In genomic region chr7:73610105-73610504, GRCh38 we compare ENCODE assay signal across 22 cellular contexts. TPM values are rescaled to one million over a fixed set of nuclear protein-coding genes. Genes with fewer than 3 reads are reported as not detected.
DNase-seq lines count a peak whose midpoint lies in the region; ATAC-seq and TF ChIP-seq lines count a peak whose summit lies in the region.
"Had no signal": no experiment of that assay in that cellular context is flagged by ENCODE, and none has a peak within 500 bp of the region (broad histone marks: within the 10 kb centered on the region; RNA-seq: fewer than 3 reads in every experiment).

No MANE protein-coding gene starts in this region.

- ATAC-seq in HG03520 (IDR thresholded peaks at IDR 0.05; ENCODE audit: unreplicated experiment) (no peak), left ventricle myocardium superior (no peak)
- ATAC-seq: GM12878, GM23338 had no signal

- H3K18ac ChIP-seq in neuronal stem cell (ENCODE audit: low read length) = no peak overlapping the region

- CTCF ChIA-PET in activated CD4-positive, alpha-beta T cell treated with anti-CD3 and anti-CD28 coated beads, Interleukin-2, amount 10 ng/mL, durations not matched to agents 7 days and 5 days (lab: Charles Lee) = interaction anchor here (1.0 to 1.9 kb wide), 3 partner anchors 11 to 125 kb away, joined by 3 to 7 read pairs (median 4); no protein-coding TSS in a partner anchor

- no peak overlapping the region for H3K4me2 ChIP-seq in neuronal stem cell (ENCODE audit: insufficient read depth, low read length, poor library complexity, severe bottlenecking)
- H3K4me2 ChIP-seq: BLaER1 treated with 17β-estradiol and CSF1 and Interleukin-3, amounts not matched to agents 10 nM and 100 nM; GM23338 had no signal

- no peaks in the 10 kb centered on the region for H3K9me3 ChIP-seq in neuronal stem cell (replicated peaks in 1 of 2; ENCODE audit: control insufficient read depth in 2 of 2, insufficient read depth in 1 of 2, low read depth in 1 of 2, low read length in 2 of 2)
- H3K9me3 ChIP-seq: BLaER1 treated with 17β-estradiol and CSF1 and Interleukin-3, amounts not matched to agents 10 nM and 100 nM had no signal

- no peak overlapping the region for H2AFZ ChIP-seq in neuronal stem cell (ENCODE audit: low read length)
- H2AFZ ChIP-seq: GM23338 had no signal

- no peak overlapping the region for H3K14ac ChIP-seq in neuronal stem cell (ENCODE audit: low read length)

- H3K27ac ChIP-seq in neuronal stem cell (replicated peaks; ENCODE audit: low read length) = no peak overlapping the region
- H3K27ac ChIP-seq: 22Rv1; BLaER1 treated with 17β-estradiol and CSF1 and Interleukin-3, amounts not matched to agents 10 nM and 100 nM had no signal

- H3K4me3 Mint-ChIP-seq in activated CD4-positive, alpha-beta T cell treated with anti-CD3 and anti-CD28 coated beads, Interleukin-2, amount 10 ng/mL, durations not matched to agents 7 days and 5 days = no peak overlapping the region
- no peak overlapping the region for H3K4me3 Mint-ChIP-seq in endothelial cell (ENCODE audit: unreplicated experiment)
- H3K4me3 Mint-ChIP-seq: CD8-positive, alpha-beta memory T cell; GM23338; HFFc6; IgD-negative memory B cell had no signal

- WGBS in neuronal stem cell (ENCODE audit: extremely low coverage in 2 of 2, insufficient read length in 2 of 2, insufficient replicate concordance in 1 of 2), 2 donors = no CpG with 5 or more reads among the region's 4 CpGs

- H3K79me1 ChIP-seq in neuronal stem cell (ENCODE audit: low read depth, low read length) = peaks cover 4% of the 10 kb centered on the region

- no peak overlapping the region for H3K9ac ChIP-seq in neuronal stem cell (ENCODE audit: low read depth, low read length, poor library complexity)
- H3K9ac ChIP-seq: BLaER1 treated with 17β-estradiol and CSF1 and Interleukin-3, amounts not matched to agents 10 nM and 100 nM had no signal

- peak overlapping the region; percentile 57 for H3K27ac Mint-ChIP-seq in activated CD4-positive, alpha-beta T cell treated with anti-CD3 and anti-CD28 coated beads, Interleukin-2, amount 10 ng/mL, durations not matched to agents 7 days and 5 days
- H3K27ac Mint-ChIP-seq in endothelial cell (ENCODE audit: unreplicated experiment) = peak overlapping the region; percentile 44
- H3K27ac Mint-ChIP-seq: GM23338, HFFc6 had no signal

- peaks cover 28% of the 10 kb centered on the region for H3K27me3 Mint-ChIP-seq in activated CD4-positive, alpha-beta T cell treated with anti-CD3 and anti-CD28 coated beads, Interleukin-2, amount 10 ng/mL, durations not matched to agents 7 days and 5 days
- H3K27me3 Mint-ChIP-seq in endothelial cell (ENCODE audit: unreplicated experiment) = peaks cover 9% of the 10 kb centered on the region

- DNase-seq in activated CD4-positive, alpha-beta T cell treated with anti-CD3 and anti-CD28 coated beads, Interleukin-2, amount 10 ng/mL, durations not matched to agents 7 days and 5 days = no peak
- DNase-seq in activated CD4-positive, alpha-beta T cell treated with anti-CD3 and anti-CD28 coated beads for 48 hours = no peak
- DNase-seq in endothelial cell (ENCODE audit: low spot score) (no peak), neuronal stem cell (ENCODE audit: low spot score) (no peak), left ventricle myocardium superior (no peak)
- DNase-seq: CD8-positive, alpha-beta memory T cell; COR-L47; DMS 273 treated with DMSO at 0.1 percent for 48 hours; DMS53; DND-41; EL; HCEC 1CT; HFFc6; KG1 had no signal

- H3K36me3 Mint-ChIP-seq in activated CD4-positive, alpha-beta T cell treated with anti-CD3 and anti-CD28 coated beads, Interleukin-2, amount 10 ng/mL, durations not matched to agents 7 days and 5 days (ENCODE audit: low read depth) = no peaks in the 10 kb centered on the region
- H3K36me3 Mint-ChIP-seq in endothelial cell (ENCODE audit: low read depth, unreplicated experiment) = peaks cover 8% of the 10 kb centered on the region
- H3K36me3 Mint-ChIP-seq: CD8-positive, alpha-beta memory T cell; IgD-negative memory B cell had no signal

- POLR2A ChIA-PET in activated CD4-positive, alpha-beta T cell treated with anti-CD3 and anti-CD28 coated beads, Interleukin-2, amount 10 ng/mL, durations not matched to agents 7 days and 5 days (lab: Charles Lee) = no interaction called here

- H3K4me1 ChIP-seq in neuronal stem cell (ENCODE audit: control insufficient read depth in 2 of 2, insufficient read depth in 1 of 2, low read depth in 1 of 2, low read length in 2 of 2) = peaks cover 0 to 2% of the 10 kb centered on the region in 2 donors

- H3K27me3 ChIP-seq in neuronal stem cell (ENCODE audit: control insufficient read depth in 3 of 3, insufficient read depth in 3 of 3, low read depth in 1 of 3, low read length in 3 of 3) = peaks cover 0 to 27% (median 0%) of the 10 kb centered on the region in 3 experiments

- peak overlapping the region; percentile 4 for H2BK12ac ChIP-seq in neuronal stem cell (ENCODE audit: low read length)

- H4K91ac ChIP-seq in neuronal stem cell (ENCODE audit: low read depth, low read length, poor library complexity) = no peak overlapping the region

- H2BK120ac ChIP-seq in neuronal stem cell (ENCODE audit: low read depth, low read length) = no peak overlapping the region

- H4K8ac ChIP-seq in neuronal stem cell (ENCODE audit: low read depth, low read length) = no peak overlapping the region

- no peak overlapping the region for H3K4ac ChIP-seq in neuronal stem cell (ENCODE audit: low read length)

- no peak for TF ChIP-seq CTCF in endothelial cell (IDR thresholded peaks at IDR 0.05; ENCODE audit: unreplicated experiment)

- H3K4me3 ChIP-seq in neuronal stem cell (ENCODE audit: low read length in 2 of 2) = no peak overlapping the region
- H3K4me3 ChIP-seq: BLaER1 treated with 17β-estradiol and CSF1 and Interleukin-3, amounts not matched to agents 10 nM and 100 nM; GM12878; GM23338 had no signal

- H2BK5ac ChIP-seq in neuronal stem cell (ENCODE audit: low read length) = no peak overlapping the region

- intact Hi-C loops in left ventricle myocardium superior (cut with micrococcal nuclease) = loop anchor here (5.0 kb wide), 1 partner anchor 112 kb away; no protein-coding TSS in a partner anchor

- H2BK15ac ChIP-seq in neuronal stem cell (ENCODE audit: low read length) = peak overlapping the region; percentile 37

- H3K4me1 Mint-ChIP-seq in activated CD4-positive, alpha-beta T cell treated with anti-CD3 and anti-CD28 coated beads, Interleukin-2, amount 10 ng/mL, durations not matched to agents 7 days and 5 days = peaks cover 2% of the 10 kb centered on the region
- H3K4me1 Mint-ChIP-seq in endothelial cell (ENCODE audit: unreplicated experiment) = peaks cover 24% of the 10 kb centered on the region
- H3K4me1 Mint-ChIP-seq: CD8-positive, alpha-beta memory T cell had no signal

- no peak overlapping the region for H3K23ac ChIP-seq in neuronal stem cell (ENCODE audit: low read depth, low read length, poor library complexity)

- no peaks in the 10 kb centered on the region for H3K36me3 ChIP-seq in neuronal stem cell (replicated peaks in 1 of 2; ENCODE audit: control insufficient read depth in 2 of 2, insufficient read depth in 2 of 2, low read length in 2 of 2)
- H3K36me3 ChIP-seq: BLaER1 treated with 17β-estradiol and CSF1 and Interleukin-3, amounts not matched to agents 10 nM and 100 nM had no signal

- no peaks in the 10 kb centered on the region for H3K9me3 Mint-ChIP-seq in activated CD4-positive, alpha-beta T cell treated with anti-CD3 and anti-CD28 coated beads, Interleukin-2, amount 10 ng/mL, durations not matched to agents 7 days and 5 days
- no peaks in the 10 kb centered on the region for H3K9me3 Mint-ChIP-seq in endothelial cell (ENCODE audit: unreplicated experiment)
- H3K9me3 Mint-ChIP-seq: CD8-positive, alpha-beta memory T cell; GM23338; HFFc6; IgD-negative memory B cell had no signal

- H2AK5ac ChIP-seq in neuronal stem cell (ENCODE audit: low read depth, low read length) = peak overlapping the region; percentile 21

RNA-seq across cellular contexts. Expression of gene MLXIPL, which starts 14.2 kb away (rescaled TPM):
- total RNA-seq in activated CD4-positive, alpha-beta T cell treated with anti-CD3 and anti-CD28 coated beads, Interleukin-2, amount 10 ng/mL, durations not matched to agents 7 days and 5 days = not detected
- total RNA-seq in endothelial cell (ENCODE audit: unreplicated experiment) = 8.7 TPM
- 2.3 TPM for polyA plus RNA-seq in neuronal stem cell (2013, experiment 1 of 2)
- polyA plus RNA-seq in neuronal stem cell (2013, experiment 2 of 2) = 3.2 TPM
- 9.6 TPM for total RNA-seq in left ventricle myocardium superior
- total RNA-seq: CD8-positive, alpha-beta memory T cell; G401; HFFc6 had no signal
- polyA plus RNA-seq: AG04450; CD8-positive, alpha-beta memory T cell; GM12878; IgD-negative memory B cell had no signal

RNA-seq across cellular contexts. Expression of gene TBL2, which starts 31.7 kb away (rescaled TPM):
- total RNA-seq in activated CD4-positive, alpha-beta T cell treated with anti-CD3 and anti-CD28 coated beads, Interleukin-2, amount 10 ng/mL, durations not matched to agents 7 days and 5 days = 10 to 100 TPM; 25.3 to 28.2 TPM
- 22.4 TPM for total RNA-seq in endothelial cell (ENCODE audit: unreplicated experiment)
- 26.1 TPM for polyA plus RNA-seq in neuronal stem cell (2013, experiment 1 of 2)
- polyA plus RNA-seq in neuronal stem cell (2013, experiment 2 of 2) = 23.8 TPM
- total RNA-seq in left ventricle myocardium superior = 7.8 TPM

RNA-seq across cellular contexts. Expression of gene BCL7B, which starts 52.6 kb away (rescaled TPM):
- 10 to 100 TPM; 69.7 to 93.0 TPM for total RNA-seq in activated CD4-positive, alpha-beta T cell treated with anti-CD3 and anti-CD28 coated beads, Interleukin-2, amount 10 ng/mL, durations not matched to agents 7 days and 5 days
- total RNA-seq in endothelial cell (ENCODE audit: unreplicated experiment) (38.6 TPM), left ventricle myocardium superior (80.7 TPM)
- 49.2 TPM for polyA plus RNA-seq in neuronal stem cell (2013, experiment 1 of 2)
- polyA plus RNA-seq in neuronal stem cell (2013, experiment 2 of 2) = 49.9 TPM

RNA-seq across cellular contexts. Expression of gene VPS37D, which starts 57.5 kb away (rescaled TPM):
- total RNA-seq in activated CD4-positive, alpha-beta T cell treated with anti-CD3 and anti-CD28 coated beads, Interleukin-2, amount 10 ng/mL, durations not matched to agents 7 days and 5 days = under 1 TPM in 1 of 2 experiments, not detected in 1; 0.25 TPM
- total RNA-seq in endothelial cell (ENCODE audit: unreplicated experiment) (9.8 TPM), left ventricle myocardium superior (3.3 TPM)
- polyA plus RNA-seq in neuronal stem cell (2013, experiment 1 of 2) = 20.6 TPM
- polyA plus RNA-seq in neuronal stem cell (2013, experiment 2 of 2) = 19.3 TPM
